In genomic region chr1:197896301-197896700, GRCh38 we compare ENCODE assay signal across 30 cellular contexts. TPM values are rescaled to one million over a fixed set of nuclear protein-coding genes. Genes with fewer than 3 reads are reported as not detected.
"Had no signal": no experiment of that assay in that cellular context is flagged by ENCODE, and none has a peak within 500 bp of the region (broad histone marks: within the 10 kb centered on the region; RNA-seq: fewer than 3 reads in every experiment).

No MANE protein-coding gene starts in this region.

- H3K9me3 Mint-ChIP-seq: effector memory CD8-positive, alpha-beta T cell; naive B cell; natural killer cell treated with Interleukin-12 subunit alpha and Interleukin-12 subunit beta and Interleukin-15 and Interleukin-18, amount 100 ng/mL, for 72 hours had no signal

- H3K4me3 Mint-ChIP-seq: effector memory CD8-positive, alpha-beta T cell; mesothelial cell of epicardium; naive B cell; natural killer cell treated with Interleukin-12 subunit alpha and Interleukin-12 subunit beta and Interleukin-15 and Interleukin-18, amount 100 ng/mL, for 72 hours; neural crest cell; stimulated activated naive CD8-positive, alpha-beta T cell treated with anti-CD3 and anti-CD28 coated beads, Interleukin-15, amount 100 ng/mL, for 72 hours had no signal

- H3K36me3 Mint-ChIP-seq: natural killer cell treated with Interleukin-12 subunit alpha and Interleukin-12 subunit beta and Interleukin-15 and Interleukin-18, amount 100 ng/mL, for 72 hours had no signal

- DNase-seq: effector memory CD8-positive, alpha-beta T cell; gastrocnemius medialis; glutamatergic neuron; heart right ventricle; hippocampal formation; left lung; mesenchymal stem cell; mucosa of descending colon; naive B cell; pancreas; stimulated activated CD4-positive, alpha-beta T cell treated with anti-CD3 and anti-CD28 coated beads, Interleukin-12 subunit alpha, Interleukin-12 subunit beta, amount 100 ng/mL, for 4 hours; stimulated activated CD4-positive, alpha-beta T cell treated with anti-CD3 and anti-CD28 coated beads, Interleukin-1b, Interleukin-23, amount 100 ng/mL, for 48 hours; stimulated activated CD4-positive, alpha-beta T cell treated with anti-CD3 and anti-CD28 coated beads, Interleukin-4, amount 100 ng/mL, for 1 hour; stimulated activated CD8-positive, alpha-beta memory T cell treated with anti-CD3 and anti-CD28 coated beads, Interleukin-4, amount 100 ng/mL, for 48 hours; stimulated activated naive CD4-positive, alpha-beta T cell; stimulated activated naive CD8-positive, alpha-beta T cell treated with anti-CD3 and anti-CD28 coated beads, Interleukin-15, amount 100 ng/mL, for 72 hours; transverse colon; upper lobe of right lung had no signal

- H3K27ac Mint-ChIP-seq: effector memory CD8-positive, alpha-beta T cell; mesothelial cell of epicardium; naive B cell; natural killer cell treated with Interleukin-12 subunit alpha and Interleukin-12 subunit beta and Interleukin-15 and Interleukin-18, amount 100 ng/mL, for 72 hours; stimulated activated naive CD8-positive, alpha-beta T cell treated with anti-CD3 and anti-CD28 coated beads, Interleukin-15, amount 100 ng/mL, for 72 hours had no signal

- FAIRE-seq: endometrium, islet of Langerhans, pancreas had no signal

- H3K4me1 Mint-ChIP-seq: naive B cell; neural crest cell; stimulated activated naive CD8-positive, alpha-beta T cell treated with anti-CD3 and anti-CD28 coated beads, Interleukin-15, amount 100 ng/mL, for 72 hours had no signal

RNA-seq across cellular contexts. Expression of gene LHX9, which starts 20.9 kb away (rescaled TPM):
- total RNA-seq: dermis microvascular lymphatic vessel endothelial cell, fibroblast of villous mesenchyme, lower leg skin, lung microvascular endothelial cell, neural crest cell, smooth muscle cell, suprapubic skin, transverse colon, vagina had no signal
